In genomic region chr1:54276617-54277450, GRCh38 we compare ENCODE assay signal across 11 cellular contexts.
DNase-seq lines count a peak whose midpoint lies in the region; ATAC-seq and TF ChIP-seq lines count a peak whose summit lies in the region.
"Had no signal": no experiment of that assay in that cellular context is flagged by ENCODE, and none has a peak within 500 bp of the region (broad histone marks: within the 10 kb centered on the region; RNA-seq: fewer than 3 reads in every experiment).

No MANE protein-coding gene starts in this region.

- no peak overlapping the region for H2AK5ac ChIP-seq in mesendoderm (ENCODE audit: low read length)

- no peak overlapping the region for H2BK5ac ChIP-seq in mesendoderm (ENCODE audit: low read length)

- DNase-seq in T-helper 1 cell (no peak), body of pancreas (peak in 1 of 4 donors; percentile 29), thyroid gland (no peak), H4 (ENCODE audit: low spot score) (no peak), epidermal melanocyte (ENCODE audit: insufficient read length, low spot score) (no peak), mesendoderm (no peak)
- DNase-seq: 8988T, NCI-H2171 treated with DMSO at 0.1 percent for 48 hours, T1000 had no signal

- H3K27me3 ChIP-seq in body of pancreas (no peaks in the 10 kb centered on the region), mucosa of rectum (ENCODE audit: control insufficient read depth in 2 of 2, insufficient read depth in 2 of 2, low read length in 2 of 2) (no peaks in the 10 kb centered on the region), thyroid gland (no peaks in the 10 kb centered on the region), mesendoderm (ENCODE audit: insufficient read depth, low read length, poor library complexity) (no peaks in the 10 kb centered on the region)

- peaks cover 21% of the 10 kb centered on the region for H3K36me3 Mint-ChIP-seq in T-helper 1 cell treated with Interleukin-12 subunit alpha and Interleukin-12 subunit beta and Interleukin-4 antibody, amounts not matched to agents 30 μg/mL and 1 μg/mL, for 36 hours (ENCODE audit: low read depth)

- no peak overlapping the region for H3K23ac ChIP-seq in mesendoderm (ENCODE audit: low read length)

- peak overlapping the region; percentile 81 for H3K4me3 Mint-ChIP-seq in T-helper 1 cell treated with Interleukin-12 subunit alpha and Interleukin-12 subunit beta and Interleukin-4 antibody, amounts not matched to agents 30 μg/mL and 1 μg/mL, for 36 hours

- H3K9ac ChIP-seq in mucosa of rectum (ENCODE audit: low read depth in 1 of 2, low read length in 2 of 2), result peak overlapping the region; percentile 32 to 38
- H3K9ac ChIP-seq in mesendoderm (ENCODE audit: low read length), result no peak overlapping the region

- H3K4me1 ChIP-seq in body of pancreas, result peaks cover 79% of the 10 kb centered on the region
- peaks cover 48 to 50% of the 10 kb centered on the region in 2 donors for H3K4me1 ChIP-seq in mucosa of rectum (ENCODE audit: control insufficient read depth in 2 of 2, insufficient read depth in 2 of 2, low read length in 2 of 2)
- peaks cover 53 to 77% of the 10 kb centered on the region in 2 donors for H3K4me1 ChIP-seq in thyroid gland
- peaks cover 22% of the 10 kb centered on the region for H3K4me1 ChIP-seq in mesendoderm (ENCODE audit: control insufficient read depth, low read depth, low read length)

- TF ChIP-seq POLR2A in body of pancreas (IDR thresholded peaks at IDR 0.05) (no peak), thyroid gland (IDR thresholded peaks at IDR 0.05) (no peak)

- no peak for ATAC-seq in body of pancreas

- H3K27ac ChIP-seq in body of pancreas (peak overlapping the region; percentile 74 to 86 (median 82)), mucosa of rectum (ENCODE audit: low read depth in 2 of 2, low read length in 2 of 2) (peak overlapping the region; percentile 87 to 89), thyroid gland (peak overlapping the region; percentile 77 to 94 (median 86)), mesendoderm (ENCODE audit: low read depth, low read length) (no peak overlapping the region)

- no peak overlapping the region for H4K8ac ChIP-seq in mesendoderm (ENCODE audit: low read depth, low read length)

- WGBS in body of pancreas, 2 donors, result 75 to 78% methylated on average over 9 to 11 of the region's 11 CpGs
- 89 to 92% methylated on average over 11 of the region's 11 CpGs for WGBS in thyroid gland, 2 donors
- WGBS in mesendoderm (ENCODE audit: extremely low coverage, insufficient coverage, low lambda C conversion rate), result no CpG with 5 or more reads among the region's 11 CpGs

- peak overlapping the region; percentile 99 for H3K27ac Mint-ChIP-seq in T-helper 1 cell treated with Interleukin-12 subunit alpha and Interleukin-12 subunit beta and Interleukin-4 antibody, amounts not matched to agents 30 μg/mL and 1 μg/mL, for 36 hours

- H3K9me3 ChIP-seq in body of pancreas (no peaks in the 10 kb centered on the region), mucosa of rectum (ENCODE audit: control insufficient read depth in 2 of 2, low read length in 2 of 2) (no peaks in the 10 kb centered on the region), thyroid gland (no peaks in the 10 kb centered on the region)

- TF ChIP-seq CTCF in body of pancreas (IDR thresholded peaks at IDR 0.05) (no peak), thyroid gland (IDR thresholded peaks at IDR 0.05) (no peak)

- H3K56ac ChIP-seq in mesendoderm (ENCODE audit: low read length), result no peak overlapping the region

- H3K36me3 ChIP-seq in body of pancreas (replicated peaks in 1 of 2; ENCODE audit: insufficient read depth in 1 of 2, low read depth in 2 of 2) (no peaks in the 10 kb centered on the region), mucosa of rectum (ENCODE audit: control insufficient read depth in 2 of 2, insufficient read depth in 2 of 2, low read length in 2 of 2) (peaks cover 5% of the 10 kb centered on the region in 2 donors), thyroid gland (no peaks in the 10 kb centered on the region), mesendoderm (ENCODE audit: control insufficient read depth, insufficient read depth, low read length) (peaks cover 7% of the 10 kb centered on the region)

- no peak overlapping the region for H2BK120ac ChIP-seq in mesendoderm (ENCODE audit: low read depth, low read length)

- H3K79me1 ChIP-seq in mesendoderm (ENCODE audit: low read length), result peaks cover 40% of the 10 kb centered on the region

- no peak overlapping the region for H2BK15ac ChIP-seq in mesendoderm (replicated peaks; ENCODE audit: low read depth)

- intact Hi-C loops in body of pancreas (cut with DNase I) (no loop called here), thyroid gland (cut with DNase I) (no loop called here)

- no peak overlapping the region for H3K4ac ChIP-seq in mesendoderm (ENCODE audit: low read depth, low read length)

- H3K27me3 Mint-ChIP-seq in T-helper 1 cell treated with Interleukin-12 subunit alpha and Interleukin-12 subunit beta and Interleukin-4 antibody, amounts not matched to agents 30 μg/mL and 1 μg/mL, for 36 hours (ENCODE audit: low read depth), result no peaks in the 10 kb centered on the region

- H4K5ac ChIP-seq in mesendoderm (ENCODE audit: low read length), result no peak overlapping the region

- no peak overlapping the region for H3K18ac ChIP-seq in mesendoderm (ENCODE audit: low read length)

- H3K79me2 ChIP-seq in mesendoderm (ENCODE audit: control insufficient read depth, insufficient read depth, low read length), result peaks cover 41% of the 10 kb centered on the region

- no peak overlapping the region for H3K4me2 ChIP-seq in mesendoderm (ENCODE audit: low read length)

- no peaks in the 10 kb centered on the region for H3K9me3 Mint-ChIP-seq in T-helper 1 cell treated with Interleukin-12 subunit alpha and Interleukin-12 subunit beta and Interleukin-4 antibody, amounts not matched to agents 30 μg/mL and 1 μg/mL, for 36 hours

- peaks cover 55% of the 10 kb centered on the region for H3K4me1 Mint-ChIP-seq in T-helper 1 cell treated with Interleukin-12 subunit alpha and Interleukin-12 subunit beta and Interleukin-4 antibody, amounts not matched to agents 30 μg/mL and 1 μg/mL, for 36 hours (ENCODE audit: low read depth)

- H3K4me3 ChIP-seq in body of pancreas, result no peak overlapping the region
- H3K4me3 ChIP-seq in mucosa of rectum (ENCODE audit: low read length in 2 of 2), result peak overlapping the region; percentile 28 to 54
- no peak overlapping the region for H3K4me3 ChIP-seq in thyroid gland (replicated peaks in 1 of 3)
- H3K4me3 ChIP-seq in mesendoderm (ENCODE audit: low read length), result no peak overlapping the region

Comparison
In these comparisons a context has a peak if more than half of its experiments do, and no peak if none do; other contexts are left out.
1. H3K4me3 ChIP-seq: peak in mucosa of rectum (2 of 2); none in body of pancreas (0 of 2), thyroid gland (0 of 3) and mesendoderm (single experiment).